17 cellular contexts compared by ENCODE assay signal in the genomic region with DNA sequence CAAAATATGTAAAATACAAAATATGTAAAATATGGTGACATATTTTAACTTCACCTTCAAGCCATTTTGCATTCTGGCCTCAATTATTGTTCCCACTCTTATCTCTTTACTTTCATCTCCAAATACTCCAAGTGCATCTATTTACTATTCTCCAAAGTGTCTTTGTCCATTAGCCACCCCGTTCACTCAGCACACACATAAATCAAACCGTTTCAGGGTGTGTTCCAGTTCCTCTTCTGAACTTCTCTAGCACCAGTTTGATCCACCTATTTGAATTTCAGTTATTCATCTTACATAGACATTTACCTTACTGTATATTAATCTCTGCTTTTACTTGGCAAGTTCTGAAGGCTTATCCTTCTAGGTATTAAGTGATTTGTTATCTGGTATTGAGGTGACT.
"Had no signal": no experiment of that assay in that cellular context is flagged by ENCODE, and none has a peak within 500 bp of the region (broad histone marks: within the 10 kb centered on the region; RNA-seq: fewer than 3 reads in every experiment).

No MANE protein-coding gene starts in this region.

- H3K27ac Mint-ChIP-seq: activated B cell treated with CpG ODN at 0.5 μM for 24 hours; activated CD8-positive, alpha-beta T cell treated with anti-CD3 and anti-CD28 coated beads, Interleukin-2, amount 10 ng/mL, durations not matched to agents 7 days and 5 days had no signal

- H3K4me3 ChIP-seq: lung, transverse colon had no signal

- H3K9me3 Mint-ChIP-seq: activated B cell treated with CpG ODN at 0.5 μM for 24 hours had no signal

- DNase-seq: activated B cell treated with CpG ODN at 0.5 μM for 24 hours; activated CD4-positive, alpha-beta T cell treated with anti-CD3 and anti-CD28 coated beads for 48 hours; activated CD8-positive, alpha-beta memory T cell treated with anti-CD3 and anti-CD28 coated beads, Interleukin-2, amount 50 U/mL, for 4 hours; activated CD8-positive, alpha-beta T cell treated with anti-CD3 and anti-CD28 coated beads, Interleukin-2, amount 10 ng/mL, durations not matched to agents 7 days and 5 days; activated effector memory CD4-positive, alpha-beta T cell treated with anti-CD3 and anti-CD28 coated beads, Interleukin-2, amount 50 U/mL, for 16 hours; activated T-cell treated with anti-CD3 and anti-CD28 coated beads, Interleukin-2, amount 50 U/mL, for 48 hours; cerebellar nuclear complex; dermis blood vessel endothelial cell; left colon; naive thymus-derived CD4-positive, alpha-beta T cell; retina; stimulated activated CD4-positive, alpha-beta T cell treated with anti-CD3 and anti-CD28 coated beads, Interleukin-2, amount 100 ng/mL, for 48 hours; stimulated activated naive CD4-positive, alpha-beta T cell; transverse colon had no signal

- FAIRE-seq: islet of Langerhans had no signal

- H3K27me3 ChIP-seq: transverse colon had no signal

- H3K4me3 Mint-ChIP-seq: activated B cell treated with CpG ODN at 0.5 μM for 24 hours; activated CD8-positive, alpha-beta T cell treated with anti-CD3 and anti-CD28 coated beads, Interleukin-2, amount 10 ng/mL, durations not matched to agents 7 days and 5 days; naive thymus-derived CD4-positive, alpha-beta T cell had no signal

- H3K27me3 Mint-ChIP-seq: activated B cell treated with CpG ODN at 0.5 μM for 24 hours; naive thymus-derived CD4-positive, alpha-beta T cell had no signal

- H3K9me3 ChIP-seq: transverse colon had no signal

- ATAC-seq: activated CD8-positive, alpha-beta T cell treated with anti-CD3 and anti-CD28 coated beads, Interleukin-2, amount 10 ng/mL, durations not matched to agents 7 days and 5 days; activated naive CD4-positive, alpha-beta T cell treated with anti-CD3 and anti-CD28 coated beads, Interleukin-2, amount 50 U/mL, for 72 hours; left colon; naive thymus-derived CD4-positive, alpha-beta T cell had no signal

- H3K4me1 ChIP-seq: transverse colon had no signal
